Comparison of ENCODE assay signal across 16 cellular contexts in genomic region chr1:25651824-25652741, GRCh38. TPM values are rescaled to one million over a fixed set of nuclear protein-coding genes. Genes with fewer than 3 reads are reported as not detected.
DNase-seq lines count a peak whose midpoint lies in the region; ATAC-seq, FAIRE-seq and TF ChIP-seq lines count a peak whose summit lies in the region.
"Had no signal": no experiment of that assay in that cellular context is flagged by ENCODE, and none has a peak within 500 bp of the region (broad histone marks: within the 10 kb centered on the region; RNA-seq: fewer than 3 reads in every experiment).

No MANE protein-coding gene starts in this region.

- in situ Hi-C loops in G401 (cut with HindIII; ENCODE audit: low sequenced_read_pairs), result no loop called here

- no peak overlapping the region for H3K27ac ChIP-seq in right cardiac atrium (ENCODE audit: low read length)
- H3K27ac ChIP-seq: body of pancreas had no signal

- WGBS in right cardiac atrium, result 82% methylated on average over 12 of the region's 12 CpGs

- H3K4me3 ChIP-seq in bronchial epithelial cell (ENCODE audit: low read depth, low read length) (no peak overlapping the region), right cardiac atrium (ENCODE audit: low read length) (no peak overlapping the region)
- H3K4me3 ChIP-seq: body of pancreas, stomach had no signal

- intact Hi-C loops in right cardiac atrium (cut with DNase I) (no loop called here), left colon (cut with DNase I, micrococcal nuclease) (no loop called here)

- peaks cover 4% of the 10 kb centered on the region for H3K4me1 ChIP-seq in right cardiac atrium (ENCODE audit: control insufficient read depth, insufficient read depth, low read length)
- H3K4me1 ChIP-seq: body of pancreas had no signal

- no peak for TF ChIP-seq CTCF in bronchial epithelial cell (IDR thresholded peaks at IDR 0.05; ENCODE audit: insufficient read depth, low read length, severe bottlenecking)
- no peak for TF ChIP-seq CTCF in D721Med (IDR thresholded peaks at IDR 0.05; ENCODE audit: insufficient read depth, missing control alignments)

- FAIRE-seq in bronchial epithelial cell (lab: Jason Lieb, UNC) (peak; percentile 23), D721Med (lab: Jason Lieb, UNC) (no peak)
- FAIRE-seq: H54, HTR-8/SVneo had no signal

- no peaks in the 10 kb centered on the region for H3K9me3 ChIP-seq in right cardiac atrium (ENCODE audit: control insufficient read depth, low read length)
- H3K9me3 ChIP-seq: body of pancreas, stomach had no signal

- no peaks in the 10 kb centered on the region for H3K36me3 ChIP-seq in bronchial epithelial cell (ENCODE audit: control insufficient read depth, insufficient read depth, low read length)
- H3K36me3 ChIP-seq: stomach had no signal

- peak in 1 of 2 donors; percentile 60 for ATAC-seq in right cardiac atrium
- ATAC-seq in left colon, result no peak
- ATAC-seq in HG02623 (IDR thresholded peaks at IDR 0.05; ENCODE audit: unreplicated experiment), result no peak
- ATAC-seq: body of pancreas, esophagus mucosa had no signal

- H3K27me3 ChIP-seq in bronchial epithelial cell (ENCODE audit: control insufficient read depth, insufficient read depth, low read length), result peaks cover 4% of the 10 kb centered on the region
- no peaks in the 10 kb centered on the region for H3K27me3 ChIP-seq in right cardiac atrium (ENCODE audit: control insufficient read depth, insufficient read depth)
- H3K27me3 ChIP-seq: body of pancreas, stomach had no signal

- DNase-seq in G401 (ENCODE audit: low spot score) (peak; percentile 23), bronchial epithelial cell (ENCODE audit: low read depth) (no peak), right cardiac atrium (peak in 2 of 3 donors; percentile 34 to 54), D721Med (ENCODE audit: insufficient read length, low spot score) (no peak), left colon (no peak), NCI-H2029 (lab: John Stamatoyannopoulos, UW) (no peak)
- peak; percentile 18 for DNase-seq in stimulated activated CD8-positive, alpha-beta memory T cell treated with anti-CD3 and anti-CD28 coated beads, Interleukin-4, amount 100 ng/mL, for 48 hours
- DNase-seq: activated CD4-positive, CD25-positive, alpha-beta regulatory T cell; activated naive CD4-positive, alpha-beta T cell treated with anti-CD3 and anti-CD28 coated beads for 36 hours; body of pancreas; NCI-H510A; stomach had no signal

RNA-seq across cellular contexts. Expression of gene MAN1C1, which starts 35.5 kb away (rescaled TPM):
- 5.3 and 5.5 TPM in 2 replicates for total RNA-seq in G401 (2014; rRNA removed; shearing (Covaris generic))
- total RNA-seq in bronchial epithelial cell (under 0.01 and 0.26 TPM in 2 replicates), right cardiac atrium (10 to 100 TPM; 10.6 to 15.7 (median 12.8) TPM), left colon (1 to 10 TPM; 1.7 to 6.0 TPM)
- 9.1 TPM for polyA plus RNA-seq in right cardiac atrium

Comparison
In these comparisons a context has a peak if more than half of its experiments do, and no peak if none do; other contexts are left out.
1. DNase-seq: peak in G401 (single experiment), right cardiac atrium (2 of 3) and stimulated activated CD8-positive, alpha-beta memory T cell treated with anti-CD3 and anti-CD28 coated beads, Interleukin-4, amount 100 ng/mL, for 48 hours (single experiment); none in bronchial epithelial cell (single experiment), D721Med (single experiment), left colon (0 of 2) and NCI-H2029 (single experiment).